In the genomic region with DNA sequence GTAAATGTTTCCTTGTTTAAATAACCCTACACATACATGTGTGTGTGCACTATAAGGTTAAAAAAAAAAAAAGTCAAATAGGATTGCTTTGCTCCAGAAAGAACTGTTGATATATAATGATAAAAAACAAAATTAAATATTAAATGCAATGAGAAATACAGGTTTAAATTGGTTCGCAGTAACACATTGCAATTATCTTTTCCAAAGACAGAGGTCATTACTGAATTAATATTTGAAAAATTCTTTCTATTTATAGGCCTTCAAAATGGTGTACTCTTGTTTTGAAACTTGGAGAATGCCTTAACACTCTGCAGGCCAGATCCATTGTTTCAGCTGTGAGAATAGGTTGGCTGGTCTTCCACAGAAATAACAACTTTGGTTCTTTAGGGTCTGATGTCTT, we compare ENCODE assay signal across 7 cellular contexts.
"Had no signal": no experiment of that assay in that cellular context is flagged by ENCODE, and none has a peak within 500 bp of the region (broad histone marks: within the 10 kb centered on the region; RNA-seq: fewer than 3 reads in every experiment).

No MANE protein-coding gene starts in this region.

- H3K4me2 ChIP-seq: GM23338 had no signal

- H2AFZ ChIP-seq: GM23338 had no signal

- H3K27ac ChIP-seq: HL-60 had no signal

- ATAC-seq: GM23338, HepG2 had no signal

- H3K36me3 Mint-ChIP-seq: IgD-negative memory B cell had no signal

- H3K4me3 Mint-ChIP-seq: GM23338, H9, HFFc6, IgD-negative memory B cell had no signal

- H3K27me3 Mint-ChIP-seq: IgD-negative memory B cell had no signal

- H3K27ac Mint-ChIP-seq: GM23338, H9, HFFc6, IgD-negative memory B cell had no signal

- H3K4me1 Mint-ChIP-seq: H9, IgD-negative memory B cell had no signal

- H3K4me3 ChIP-seq: GM23338 had no signal

- DNase-seq: H9, HCEC 1CT, HFFc6 had no signal
